Comparison of ENCODE assay signal across 7 cellular contexts in the genomic region with DNA sequence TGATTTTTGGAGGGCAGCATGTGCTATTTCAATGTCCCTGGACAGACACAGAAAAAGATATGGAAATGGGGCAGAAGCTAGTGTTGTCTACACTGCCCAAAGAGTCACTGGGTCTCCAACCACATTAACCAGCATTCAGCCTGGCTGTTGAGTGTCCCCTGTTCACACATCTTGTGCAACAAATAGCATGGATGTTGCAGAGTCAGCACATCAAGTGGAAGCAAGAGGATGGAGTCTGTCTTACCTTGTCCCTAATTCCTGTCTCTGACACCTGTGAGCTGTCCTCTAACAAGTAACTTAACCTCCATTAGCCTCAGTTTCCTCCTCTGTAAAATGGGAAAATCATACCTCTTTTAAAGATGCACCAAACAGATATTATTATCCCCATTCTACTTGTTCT.
"Had no signal": no experiment of that assay in that cellular context is flagged by ENCODE, and none has a peak within 500 bp of the region (broad histone marks: within the 10 kb centered on the region; RNA-seq: fewer than 3 reads in every experiment).

No MANE protein-coding gene starts in this region.

- DNase-seq: GM23248, GOT3, H9, HCEC 1CT, KG1 had no signal

- FAIRE-seq: HTR-8/SVneo, K562 had no signal

- ATAC-seq: K562 had no signal

- H2AFZ ChIP-seq: GM23248 had no signal

- H3K9ac ChIP-seq: GM23248 had no signal

- H3K4me3 ChIP-seq: GM23248, K562 had no signal

- H3K27ac ChIP-seq: GM23248 had no signal
